13 cellular contexts compared by ENCODE assay signal in the genomic region with DNA sequence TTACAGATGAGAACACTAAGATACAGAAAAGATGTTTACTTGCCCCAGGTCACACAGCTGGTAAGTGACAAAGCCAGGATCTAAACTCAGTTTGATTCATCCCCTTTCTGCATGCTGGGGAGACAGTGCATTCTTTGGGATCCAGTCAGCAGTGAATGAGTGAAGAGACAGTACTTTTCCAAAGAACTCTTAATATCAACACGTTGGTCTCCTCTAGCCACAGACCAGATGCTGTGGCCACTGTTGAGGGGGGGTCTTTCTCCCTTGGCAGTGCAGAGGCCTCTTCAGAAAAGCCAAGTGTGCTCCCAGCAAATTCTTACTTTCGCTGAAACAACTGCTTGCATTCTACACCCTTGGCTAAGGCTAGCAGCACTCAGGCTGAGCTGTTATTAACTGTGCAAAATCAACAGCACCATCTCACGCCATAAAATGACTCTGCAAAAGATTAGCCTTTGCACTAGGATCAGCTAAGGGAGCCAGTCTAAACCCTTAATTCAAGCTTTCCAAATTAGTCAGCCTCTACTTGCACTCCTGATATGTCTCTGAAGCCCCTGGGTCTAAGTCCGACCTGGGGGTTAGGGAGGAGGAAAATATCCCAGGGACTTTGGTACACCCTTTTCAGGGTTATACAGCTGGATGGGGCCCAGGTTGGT. TPM values are rescaled to one million over a fixed set of nuclear protein-coding genes. Genes with fewer than 3 reads are reported as not detected.
DNase-seq lines count a peak whose midpoint lies in the region; ATAC-seq and TF ChIP-seq lines count a peak whose summit lies in the region.
"Had no signal": no experiment of that assay in that cellular context is flagged by ENCODE, and none has a peak within 500 bp of the region (broad histone marks: within the 10 kb centered on the region; RNA-seq: fewer than 3 reads in every experiment).

No MANE protein-coding gene starts in this region.

- peaks cover 9% of the 10 kb centered on the region for H3K9me3 Mint-ChIP-seq in Calu3 (ENCODE audit: low read depth, unreplicated experiment)
- H3K9me3 Mint-ChIP-seq: type B pancreatic cell had no signal

- CTCF ChIA-PET in SK-N-SH (lab: Yijun Ruan, JAX): no interaction called here
- CTCF ChIA-PET in Calu3 (lab: Charles Lee): interaction anchor here (0.8 to 1.8 kb wide), 6 partner anchors 19 to 101 kb away, joined by 3 to 6 read pairs (median 4); no protein-coding TSS in a partner anchor

- no peaks in the 10 kb centered on the region for H3K79me2 ChIP-seq in SK-N-SH (ENCODE audit: insufficient read depth)

- no peak for TF ChIP-seq RAD21 in SK-N-SH (IDR thresholded peaks at IDR 0.05; ENCODE audit: low read length)

- no TSS peak for BruUV-seq in Calu3 (replicated peaks; lab: Mats Ljungman, UMichigan)

- no peaks in the 10 kb centered on the region for H3K27me3 ChIP-seq in SK-N-SH (ENCODE audit: insufficient read depth)

- H3K36me3 ChIP-seq in SK-N-SH (replicated peaks in 1 of 2; ENCODE audit: control insufficient read depth in 1 of 2, insufficient read depth in 2 of 2, low read length in 1 of 2): peaks cover 0 to 3% of the 10 kb centered on the region in 2 experiments

- 59% methylated on average over 4 of the region's 4 CpGs for WGBS in SK-N-SH (ENCODE audit: low lambda C conversion rate)

- H4K20me1 ChIP-seq in SK-N-SH (ENCODE audit: insufficient read depth): no peaks in the 10 kb centered on the region

- peak in 1 of 2 experiments; percentile 87; a peak in 2 of 4 replicates for TF ChIP-seq EP300 in SK-N-SH (IDR thresholded peaks at IDR 0.05; ENCODE audit: borderline replicate concordance in 1 of 2, low read depth in 1 of 2, low read length in 1 of 2)

- peaks cover 13% of the 10 kb centered on the region for H3F3A ChIP-seq in SK-N-SH (replicated peaks; ENCODE audit: insufficient read depth)

- no peaks in the 10 kb centered on the region for H3K9me2 ChIP-seq in SK-N-SH

- POLR2A ChIA-PET in SK-N-SH (lab: Yijun Ruan, JAX): no interaction called here

- no peak overlapping the region for H3K4me3 Mint-ChIP-seq in Calu3 (ENCODE audit: low read depth, unreplicated experiment)
- H3K4me3 Mint-ChIP-seq: type B pancreatic cell had no signal

- no peak overlapping the region for H3K27ac Mint-ChIP-seq in Calu3 (ENCODE audit: unreplicated experiment)
- H3K27ac Mint-ChIP-seq: type B pancreatic cell had no signal

- peak overlapping the region; percentile 66 for H3K4me2 ChIP-seq in SK-N-SH
- H3K4me2 ChIP-seq: KMS-11 had no signal

- peak overlapping the region; percentile 28 to 47; a peak in 3 of 4 replicates for H3K27ac ChIP-seq in SK-N-SH (ENCODE audit: low read depth in 2 of 2, low read length in 1 of 2)
- H3K27ac ChIP-seq: KMS-11 had no signal

- no peaks in the 10 kb centered on the region for H3K27me3 Mint-ChIP-seq in Calu3 (ENCODE audit: unreplicated experiment)

- DNase-seq in GM04504 (ENCODE audit: low read depth) (peak; percentile 87), SK-N-SH (no peak), fibroblast of villous mesenchyme (ENCODE audit: low read depth) (peak; percentile 95), smooth muscle cell of the brain vasculature (ENCODE audit: low read depth, low spot score) (peak; percentile 88), Calu3 (no peak), NCI-H2107 treated with DMSO at 0.1 percent for 48 hours (lab: John Stamatoyannopoulos, UW; ENCODE audit: unreplicated experiment) (no peak), DMS79 (lab: John Stamatoyannopoulos, UW) (no peak)
- DNase-seq: activated CD4-positive, CD25-positive, alpha-beta regulatory T cell; activated effector memory CD4-positive, alpha-beta T cell treated with Interleukin-2 at 50 U/mL for 16 hours had no signal

- peaks cover 9 to 16% of the 10 kb centered on the region in 2 experiments for H3K4me1 ChIP-seq in SK-N-SH (ENCODE audit: control insufficient read depth in 1 of 2, insufficient read depth in 2 of 2, low read depth in 1 of 2, low read length in 1 of 2)

- H3K9me3 ChIP-seq in SK-N-SH: 0 out of 2 replicates have a peak, but pooled peaks cover 2% of the 10 kb centered on the region

- peaks cover 76% of the 10 kb centered on the region for H3K4me1 Mint-ChIP-seq in Calu3 (ENCODE audit: low read depth, unreplicated experiment)

- intact Hi-C loops in Calu3 (cut with micrococcal nuclease; ENCODE audit: unreplicated experiment): loop anchor here (5.0 to 10.0 kb wide), 2 partner anchors 33 to 179 kb away; no protein-coding TSS in a partner anchor

- peaks cover 20% of the 10 kb centered on the region for H3K36me3 Mint-ChIP-seq in Calu3 (ENCODE audit: insufficient read depth, unreplicated experiment)
- H3K36me3 Mint-ChIP-seq: type B pancreatic cell had no signal

- H2AFZ ChIP-seq in SK-N-SH (ENCODE audit: low read depth): no peak overlapping the region

- H3K9ac ChIP-seq in SK-N-SH: no peak overlapping the region
- H3K9ac ChIP-seq: KMS-11 had no signal

- no peak for ATAC-seq in HG03097 (IDR thresholded peaks at IDR 0.05; ENCODE audit: low FRiP score, unreplicated experiment)

- no peak overlapping the region for H3K4me3 ChIP-seq in SK-N-SH (ENCODE audit: low read depth in 2 of 2, low read length in 1 of 2)
- H3K4me3 ChIP-seq in fibroblast of villous mesenchyme (ENCODE audit: low read depth, low read length): peak overlapping the region; percentile 19

- no peak for TF ChIP-seq CTCF in SK-N-SH (IDR thresholded peaks at IDR 0.05)
- TF ChIP-seq CTCF in fibroblast of villous mesenchyme (IDR thresholded peaks at IDR 0.05; ENCODE audit: insufficient read depth, low read depth, low read length): peak; percentile 1
- TF ChIP-seq CTCF in Calu3 (IDR thresholded peaks at IDR 0.05; ENCODE audit: unreplicated experiment): no peak

TF ChIP-seq in SK-N-SH, 30 proteins besides CTCF, POLR2A, EP300 and RAD21 (continues in another document):
- TF ChIP-seq FOXM1 (IDR thresholded peaks at IDR 0.05; ENCODE audit: low read depth): no peak
- no peak for TF ChIP-seq GATA2 (CRISPR knock-in tag; IDR thresholded peaks at IDR 0.05)
- TF ChIP-seq MXI1 (IDR thresholded peaks at IDR 0.05; ENCODE audit: low read depth, low read length): no peak
- TF ChIP-seq MEF2A (IDR thresholded peaks at IDR 0.05; ENCODE audit: borderline replicate concordance, low read depth): no peak
- TF ChIP-seq YY1 (IDR thresholded peaks at IDR 0.05; ENCODE audit: low read depth): no peak
- no peak for TF ChIP-seq EZH2phosphoT487 (IDR thresholded peaks at IDR 0.05; ENCODE audit: borderline replicate concordance, low read depth)
- TF ChIP-seq, protein P1, sequence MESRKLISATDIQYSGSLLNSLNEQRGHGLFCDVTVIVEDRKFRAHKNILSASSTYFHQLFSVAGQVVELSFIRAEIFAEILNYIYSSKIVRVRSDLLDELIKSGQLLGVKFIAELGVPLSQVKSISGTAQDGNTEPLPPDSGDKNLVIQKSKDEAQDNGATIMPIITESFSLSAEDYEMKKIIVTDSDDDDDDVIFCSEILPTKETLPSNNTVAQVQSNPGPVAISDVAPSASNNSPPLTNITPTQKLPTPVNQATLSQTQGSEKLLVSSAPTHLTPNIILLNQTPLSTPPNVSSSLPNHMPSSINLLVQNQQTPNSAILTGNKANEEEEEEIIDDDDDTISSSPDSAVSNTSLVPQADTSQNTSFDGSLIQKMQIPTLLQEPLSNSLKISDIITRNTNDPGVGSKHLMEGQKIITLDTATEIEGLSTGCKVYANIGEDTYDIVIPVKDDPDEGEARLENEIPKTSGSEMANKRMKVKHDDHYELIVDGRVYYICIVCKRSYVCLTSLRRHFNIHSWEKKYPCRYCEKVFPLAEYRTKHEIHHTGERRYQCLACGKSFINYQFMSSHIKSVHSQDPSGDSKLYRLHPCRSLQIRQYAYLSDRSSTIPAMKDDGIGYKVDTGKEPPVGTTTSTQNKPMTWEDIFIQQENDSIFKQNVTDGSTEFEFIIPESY (IDR thresholded peaks at IDR 0.05; ENCODE audit: borderline replicate concordance, low read depth): no peak
- peak; percentile 89 for TF ChIP-seq FOSL2 (IDR thresholded peaks at IDR 0.05; ENCODE audit: borderline replicate concordance, low read depth)
- TF ChIP-seq, protein P2, sequence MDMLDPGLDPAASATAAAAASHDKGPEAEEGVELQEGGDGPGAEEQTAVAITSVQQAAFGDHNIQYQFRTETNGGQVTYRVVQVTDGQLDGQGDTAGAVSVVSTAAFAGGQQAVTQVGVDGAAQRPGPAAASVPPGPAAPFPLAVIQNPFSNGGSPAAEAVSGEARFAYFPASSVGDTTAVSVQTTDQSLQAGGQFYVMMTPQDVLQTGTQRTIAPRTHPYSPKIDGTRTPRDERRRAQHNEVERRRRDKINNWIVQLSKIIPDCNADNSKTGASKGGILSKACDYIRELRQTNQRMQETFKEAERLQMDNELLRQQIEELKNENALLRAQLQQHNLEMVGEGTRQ (IDR thresholded peaks at IDR 0.05; ENCODE audit: borderline replicate concordance, low read depth, low read length): no peak
- TF ChIP-seq SMC3 (IDR thresholded peaks at IDR 0.05; ENCODE audit: low read depth, low read length): no peak
- TF ChIP-seq NRF1 (IDR thresholded peaks at IDR 0.05; ENCODE audit: low read depth, low read length): no peak
- TF ChIP-seq RCOR1 (IDR thresholded peaks at IDR 0.05; ENCODE audit: low read length): no peak
- no peak for TF ChIP-seq ELF1 (IDR thresholded peaks at IDR 0.05)
- TF ChIP-seq, protein P3, sequence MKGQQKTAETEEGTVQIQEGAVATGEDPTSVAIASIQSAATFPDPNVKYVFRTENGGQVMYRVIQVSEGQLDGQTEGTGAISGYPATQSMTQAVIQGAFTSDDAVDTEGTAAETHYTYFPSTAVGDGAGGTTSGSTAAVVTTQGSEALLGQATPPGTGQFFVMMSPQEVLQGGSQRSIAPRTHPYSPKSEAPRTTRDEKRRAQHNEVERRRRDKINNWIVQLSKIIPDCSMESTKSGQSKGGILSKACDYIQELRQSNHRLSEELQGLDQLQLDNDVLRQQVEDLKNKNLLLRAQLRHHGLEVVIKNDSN (IDR thresholded peaks at IDR 0.05; ENCODE audit: borderline replicate concordance, low read depth): no peak
- TF ChIP-seq, protein P4, sequence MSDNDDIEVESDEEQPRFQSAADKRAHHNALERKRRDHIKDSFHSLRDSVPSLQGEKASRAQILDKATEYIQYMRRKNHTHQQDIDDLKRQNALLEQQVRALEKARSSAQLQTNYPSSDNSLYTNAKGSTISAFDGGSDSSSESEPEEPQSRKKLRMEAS (IDR thresholded peaks at IDR 0.05; ENCODE audit: low read depth): peak; percentile 43; the same call in 1 of the 2 replicates
- TF ChIP-seq TEAD4 (IDR thresholded peaks at IDR 0.05; ENCODE audit: borderline replicate concordance, insufficient read depth): peak; percentile 57; the same call in 1 of the 2 replicates

RNA-seq across cellular contexts. Expression of a gene that starts 4.8 kb away (rescaled TPM):
- 7.6 and 8.9 TPM in 2 replicates for polyA plus RNA-seq in SK-N-SH (2012; rRNA removed)
- polyA plus RNA-seq in SK-N-SH (2012; cell fraction: cytosol; rRNA removed): 5.8 and 6.6 TPM in 2 replicates
- polyA plus RNA-seq in SK-N-SH (2012; cell fraction: nucleus; rRNA removed): 4.3 and 4.4 TPM in 2 replicates
- 4.5 and 13.4 TPM in 2 replicates for total RNA-seq in fibroblast of villous mesenchyme
- 18.4 and 20.8 TPM in 2 replicates for total RNA-seq in Calu3 (2022)

RNA-seq across cellular contexts. Expression of a gene that starts 57.5 kb away (rescaled TPM):
- not detected in 2 replicates for polyA plus RNA-seq in SK-N-SH (2012; rRNA removed)
- polyA plus RNA-seq in SK-N-SH (2012; cell fraction: cytosol; rRNA removed): not detected in 2 replicates
- not detected in 2 replicates for polyA plus RNA-seq in SK-N-SH (2012; cell fraction: nucleus; rRNA removed)
- total RNA-seq in fibroblast of villous mesenchyme: not detected in 2 replicates
- total RNA-seq in Calu3 (2022): not detected in 2 replicates
- total RNA-seq: dermis microvascular lymphatic vessel endothelial cell had no signal

Comparison
In these comparisons a context has a peak if more than half of its experiments do, and no peak if none do; other contexts are left out.
1. DNase-seq: peak in GM04504 (single experiment), fibroblast of villous mesenchyme (single experiment) and smooth muscle cell of the brain vasculature (single experiment); none in SK-N-SH (single experiment), Calu3 (single experiment), NCI-H2107 treated with DMSO at 0.1 percent for 48 hours (single experiment) and DMS79 (single experiment).